In genomic region chr1:8318436-8318835, GRCh38 we compare ENCODE assay signal across 8 cellular contexts. TPM values are rescaled to one million over a fixed set of nuclear protein-coding genes. Genes with fewer than 3 reads are reported as not detected.
DNase-seq lines count a peak whose midpoint lies in the region; ATAC-seq, FAIRE-seq and TF ChIP-seq lines count a peak whose summit lies in the region.

No MANE protein-coding gene starts in this region.

- no peak overlapping the region for H3K9ac ChIP-seq in endothelial cell of umbilical vein (replicated peaks; ENCODE audit: extremely low read depth, insufficient read depth, low read length)

- 34 to 35% methylated on average over 18 of the region's 18 CpGs for WGBS in pancreas, 2 donors

- no peak overlapping the region for H3K27ac ChIP-seq in endothelial cell of umbilical vein (ENCODE audit: insufficient read depth, low read depth, low read length)
- H3K27ac ChIP-seq in pancreas, result no peak overlapping the region

- no peaks in the 10 kb centered on the region for H4K20me1 ChIP-seq in endothelial cell of umbilical vein (replicated peaks; ENCODE audit: control insufficient read depth, extremely low read depth, insufficient read depth, low read length)

- peak overlapping the region; percentile 49 for H2AFZ ChIP-seq in endothelial cell of umbilical vein (ENCODE audit: low read depth, low read length)

- FAIRE-seq in endothelial cell of umbilical vein (lab: Jason Lieb, UNC), result no peak
- no peak for FAIRE-seq in pancreas (lab: Jason Lieb, UNC)

- H3K9me1 ChIP-seq in endothelial cell of umbilical vein (replicated peaks; ENCODE audit: control insufficient read depth, extremely low read depth, insufficient read depth, low read length), result no peaks in the 10 kb centered on the region

- TF ChIP-seq CTCF in endothelial cell of umbilical vein (IDR thresholded peaks at IDR 0.05; ENCODE audit: extremely low read depth in 1 of 2, insufficient read depth in 1 of 2, low read depth in 1 of 2, low read length in 2 of 2) (no peak), pancreas (IDR thresholded peaks at IDR 0.05) (no peak)

- CTCF ChIA-PET in endothelial cell of umbilical vein (lab: Charles Lee), result interaction anchor here (0.6 to 5.7 kb wide), 3 partner anchors 25 to 335 kb away, joined by 3 to 147 read pairs (median 5); no protein-coding TSS in a partner anchor

- H3K9me3 ChIP-seq in endothelial cell of umbilical vein (replicated peaks; ENCODE audit: control insufficient read depth, insufficient read depth, low read length) (no peaks in the 10 kb centered on the region), pancreas (no peaks in the 10 kb centered on the region)

- H3K4me1 ChIP-seq in endothelial cell of umbilical vein (ENCODE audit: control insufficient read depth, extremely low read depth, insufficient read depth, low read length), result peaks cover 7% of the 10 kb centered on the region
- H3K4me1 ChIP-seq in pancreas, result peaks cover 6 to 12% (median 8%) of the 10 kb centered on the region in 3 donors

- no peaks in the 10 kb centered on the region for H3K79me2 ChIP-seq in endothelial cell of umbilical vein (ENCODE audit: control insufficient read depth, insufficient read depth, low read length)

- intact Hi-C loops in endothelial cell of umbilical vein (cut with micrococcal nuclease) (loop anchor here (1.0 kb wide), 2 partner anchors 292 to 303 kb away; partner anchors contain the start of gene ERRFI1), pancreas (cut with DNase I) (loop anchor here in 1 of 3 donors (10.0 kb wide), 1 partner anchor 154 kb away; no protein-coding TSS in a partner anchor)

- no peak for ATAC-seq in pancreas

- peak overlapping the region; percentile 70 for H3K4me2 ChIP-seq in endothelial cell of umbilical vein (ENCODE audit: insufficient read depth, low read length)

- POLR2A ChIA-PET in endothelial cell of umbilical vein (lab: Charles Lee), result no interaction called here

- H3K27me3 ChIP-seq in endothelial cell of umbilical vein (ENCODE audit: control insufficient read depth in 2 of 2, insufficient read depth in 2 of 2, low read length in 2 of 2) (no peaks in the 10 kb centered on the region), pancreas (no peaks in the 10 kb centered on the region)

- H3K4me3 ChIP-seq in endothelial cell of umbilical vein (replicated peaks in 1 of 3; ENCODE audit: insufficient read depth in 1 of 3, low read depth in 1 of 3, low read length in 3 of 3), result peak overlapping the region in 2 of 3 experiments; percentile 14 to 44
- peak overlapping the region; percentile 16 to 56 (median 27) for H3K4me3 ChIP-seq in pancreas

- no peak for TF ChIP-seq POLR2A in endothelial cell of umbilical vein (IDR thresholded peaks at IDR 0.05; ENCODE audit: low read depth, low read length)

- H3K36me3 ChIP-seq in endothelial cell of umbilical vein (ENCODE audit: control insufficient read depth in 2 of 2, extremely low read depth in 1 of 2, insufficient read depth in 2 of 2, low read length in 2 of 2) (no peaks in the 10 kb centered on the region), pancreas (no peaks in the 10 kb centered on the region)

- TSS peak; percentile 14 for BruUV-seq in endothelial cell of umbilical vein (replicated peaks; lab: Mats Ljungman, UMichigan)

- dilution Hi-C loops in endothelial cell of umbilical vein (cut with MboI; ENCODE audit: extremely low pct_ligation_motif_present, low sequenced_read_pairs), result loop anchor here (10.0 kb wide), 1 partner anchor 304 kb away; no protein-coding TSS in a partner anchor

- DNase-seq in DMS79 treated with DMSO at 0.1 percent for 48 hours (lab: John Stamatoyannopoulos, UW) (peak; percentile 43), NCI-H2227 (lab: John Stamatoyannopoulos, UW; ENCODE audit: unreplicated experiment) (peak; percentile 21), endothelial cell of umbilical vein (ENCODE audit: low read depth, low spot score) (no peak), pancreas (no peak), mesenteric fat pad (ENCODE audit: low spot score) (no peak), GF-D8 (lab: John Stamatoyannopoulos, UW) (no peak), mucosa of gallbladder (ENCODE audit: low spot score) (no peak), RPMI8226 (no peak)

TF ChIP-seq in endothelial cell of umbilical vein, 7 proteins besides CTCF, POLR2A, EP300 and RAD21:
- no peak for TF ChIP-seq FOS (IDR thresholded peaks at IDR 0.05; ENCODE audit: borderline replicate concordance, insufficient read depth, low read length)

RNA-seq across cellular contexts. Expression of gene SLC45A1, which starts 0.5 kb away (rescaled TPM):
- total RNA-seq in endothelial cell of umbilical vein (1.1 and 1.4 TPM in 2 replicates), pancreas (under 1 TPM; 0.16 to 0.75 (median 0.41) TPM), mesenteric fat pad (2.0 TPM), mucosa of gallbladder (5.0 TPM)
- polyA plus RNA-seq in endothelial cell of umbilical vein (1.3 and 1.7 TPM in 2 replicates), pancreas (1 to 10 TPM; 1.4 to 1.8 TPM)
- 0.63 and 1.1 TPM in 2 replicates for polyA plus RNA-seq in endothelial cell of umbilical vein (2011; cell fraction: cytosol; rRNA removed)
- polyA plus RNA-seq in endothelial cell of umbilical vein (2011; cell fraction: nucleus; rRNA removed), result 0.84 and 0.88 TPM in 2 replicates
- polyA plus RNA-seq in endothelial cell of umbilical vein (2012), result 1.2 and 1.4 TPM in 2 replicates
- polyA minus RNA-seq in endothelial cell of umbilical vein, result 0.68 and 1.8 TPM in 2 replicates
- not detected for polyA minus RNA-seq in endothelial cell of umbilical vein (2011; cell fraction: cytosol; rRNA and poly(A)+ RNA removed)
- polyA minus RNA-seq in endothelial cell of umbilical vein (2011; cell fraction: nucleus; rRNA and poly(A)+ RNA removed), result 0.72 and 1.6 TPM in 2 replicates

Comparison
In these comparisons a context has a peak if more than half of its experiments do, and no peak if none do; other contexts are left out.
1. DNase-seq: peak in DMS79 treated with DMSO at 0.1 percent for 48 hours (single experiment) and NCI-H2227 (single experiment); none in endothelial cell of umbilical vein (single experiment), pancreas (0 of 6), mesenteric fat pad (single experiment), GF-D8 (single experiment), mucosa of gallbladder (single experiment) and RPMI8226 (single experiment).